1 cellular context compared by ENCODE assay signal in genomic region chr20:50192364-50193168, GRCh38.
TF ChIP-seq lines count a peak whose summit lies in the region.

No MANE protein-coding gene starts in this region.

TF ChIP-seq in GM12878, 131 proteins besides CTCF, POLR2A, EP300 and RAD21 (continued from another document):
- TF ChIP-seq PBX3 (IDR thresholded peaks at IDR 0.05; ENCODE audit: insufficient replicate concordance, low read depth, low read length), result peak; percentile 85
- TF ChIP-seq SRF (IDR thresholded peaks at IDR 0.05; ENCODE audit: low read depth in 2 of 2, low read length in 2 of 2), result no peak
- TF ChIP-seq CREM (IDR thresholded peaks at IDR 0.05; ENCODE audit: low read depth), result 0 out of 2 replicates have a peak, but pooled peaks have one; percentile 51
- no peak for TF ChIP-seq CHD1 (IDR thresholded peaks at IDR 0.05; ENCODE audit: low read depth, low read length)
- no peak for TF ChIP-seq TBL1XR1 (IDR thresholded peaks at IDR 0.05; ENCODE audit: low read depth, low read length)
- no peak for TF ChIP-seq SREBF2 (IDR thresholded peaks at IDR 0.05; ENCODE audit: low read length)
- TF ChIP-seq BMI1 (IDR thresholded peaks at IDR 0.05; ENCODE audit: borderline replicate concordance), result no peak
- no peak for TF ChIP-seq TAF1 (IDR thresholded peaks at IDR 0.05; ENCODE audit: borderline replicate concordance, low read depth, low read length)
- TF ChIP-seq ZNF592 (IDR thresholded peaks at IDR 0.05), result no peak
- no peak for TF ChIP-seq POU2F2 (IDR thresholded peaks at IDR 0.05; ENCODE audit: borderline replicate concordance, low read depth, low read length)
- no peak for TF ChIP-seq NFXL1 (IDR thresholded peaks at IDR 0.05; ENCODE audit: borderline replicate concordance)
- TF ChIP-seq SIN3A (IDR thresholded peaks at IDR 0.05; ENCODE audit: low read depth, low read length), result no peak
